ENCODE assay signal across 1 cellular context in the genomic region with DNA sequence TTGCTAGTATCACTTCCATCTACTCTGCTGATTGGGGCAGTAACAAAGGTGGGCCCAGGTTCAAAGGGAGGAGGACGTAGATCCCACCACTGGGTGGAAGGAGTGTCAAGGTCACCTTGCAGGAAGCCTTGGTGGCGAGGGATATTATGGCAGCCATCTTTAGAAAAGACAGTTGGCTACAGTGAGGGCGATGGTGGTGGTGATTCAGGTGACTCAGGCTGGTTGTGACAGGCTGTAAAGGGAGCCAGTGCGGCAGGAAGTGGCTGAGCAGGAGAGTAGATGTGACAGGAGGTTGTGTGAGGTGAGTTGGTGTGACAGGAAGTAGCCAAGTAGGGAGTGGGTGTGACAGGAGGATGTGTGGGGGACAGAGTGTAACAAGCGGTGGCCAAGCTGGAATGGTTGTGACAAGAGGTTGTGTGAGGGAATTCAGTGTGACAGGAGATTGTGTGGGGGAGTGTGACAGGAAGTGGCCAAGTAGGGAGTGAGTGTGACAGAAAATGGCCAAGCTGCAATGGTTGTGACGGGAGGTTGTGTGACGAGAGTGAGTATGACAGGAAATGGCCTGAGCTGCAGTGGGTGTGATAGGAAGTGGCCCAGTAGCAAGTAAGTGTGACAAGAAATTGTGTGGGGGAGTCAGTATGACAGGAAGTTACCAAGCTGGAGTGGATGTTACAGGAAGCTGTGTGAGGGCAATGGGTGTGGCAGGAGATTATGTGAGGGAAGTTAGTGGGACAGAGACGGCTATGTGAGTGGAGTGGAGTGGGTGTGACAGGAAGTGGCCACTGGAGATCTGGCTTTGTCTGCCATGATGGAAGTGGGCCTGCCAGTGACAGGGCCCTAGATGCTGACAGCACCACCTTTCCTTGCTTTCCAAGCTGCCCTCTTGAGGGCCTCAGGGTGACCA.
TF ChIP-seq lines count a peak whose summit lies in the region.

No MANE protein-coding gene starts in this region.

TF ChIP-seq in GM12878, 131 proteins besides CTCF, POLR2A, EP300 and RAD21 (continued from another document and continues in another):
- TF ChIP-seq NFXL1 (IDR thresholded peaks at IDR 0.05; ENCODE audit: borderline replicate concordance): no peak
- peak; percentile 93 for TF ChIP-seq HDGF (IDR thresholded peaks at IDR 0.05)
- TF ChIP-seq, protein P1, sequence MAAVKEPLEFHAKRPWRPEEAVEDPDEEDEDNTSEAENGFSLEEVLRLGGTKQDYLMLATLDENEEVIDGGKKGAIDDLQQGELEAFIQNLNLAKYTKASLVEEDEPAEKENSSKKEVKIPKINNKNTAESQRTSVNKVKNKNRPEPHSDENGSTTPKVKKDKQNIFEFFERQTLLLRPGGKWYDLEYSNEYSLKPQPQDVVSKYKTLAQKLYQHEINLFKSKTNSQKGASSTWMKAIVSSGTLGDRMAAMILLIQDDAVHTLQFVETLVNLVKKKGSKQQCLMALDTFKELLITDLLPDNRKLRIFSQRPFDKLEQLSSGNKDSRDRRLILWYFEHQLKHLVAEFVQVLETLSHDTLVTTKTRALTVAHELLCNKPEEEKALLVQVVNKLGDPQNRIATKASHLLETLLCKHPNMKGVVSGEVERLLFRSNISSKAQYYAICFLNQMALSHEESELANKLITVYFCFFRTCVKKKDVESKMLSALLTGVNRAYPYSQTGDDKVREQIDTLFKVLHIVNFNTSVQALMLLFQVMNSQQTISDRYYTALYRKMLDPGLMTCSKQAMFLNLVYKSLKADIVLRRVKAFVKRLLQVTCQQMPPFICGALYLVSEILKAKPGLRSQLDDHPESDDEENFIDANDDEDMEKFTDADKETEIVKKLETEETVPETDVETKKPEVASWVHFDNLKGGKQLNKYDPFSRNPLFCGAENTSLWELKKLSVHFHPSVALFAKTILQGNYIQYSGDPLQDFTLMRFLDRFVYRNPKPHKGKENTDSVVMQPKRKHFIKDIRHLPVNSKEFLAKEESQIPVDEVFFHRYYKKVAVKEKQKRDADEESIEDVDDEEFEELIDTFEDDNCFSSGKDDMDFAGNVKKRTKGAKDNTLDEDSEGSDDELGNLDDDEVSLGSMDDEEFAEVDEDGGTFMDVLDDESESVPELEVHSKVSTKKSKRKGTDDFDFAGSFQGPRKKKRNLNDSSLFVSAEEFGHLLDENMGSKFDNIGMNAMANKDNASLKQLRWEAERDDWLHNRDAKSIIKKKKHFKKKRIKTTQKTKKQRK (IDR thresholded peaks at IDR 0.05; ENCODE audit: low read depth, low read length): no peak
- TF ChIP-seq, protein P2, sequence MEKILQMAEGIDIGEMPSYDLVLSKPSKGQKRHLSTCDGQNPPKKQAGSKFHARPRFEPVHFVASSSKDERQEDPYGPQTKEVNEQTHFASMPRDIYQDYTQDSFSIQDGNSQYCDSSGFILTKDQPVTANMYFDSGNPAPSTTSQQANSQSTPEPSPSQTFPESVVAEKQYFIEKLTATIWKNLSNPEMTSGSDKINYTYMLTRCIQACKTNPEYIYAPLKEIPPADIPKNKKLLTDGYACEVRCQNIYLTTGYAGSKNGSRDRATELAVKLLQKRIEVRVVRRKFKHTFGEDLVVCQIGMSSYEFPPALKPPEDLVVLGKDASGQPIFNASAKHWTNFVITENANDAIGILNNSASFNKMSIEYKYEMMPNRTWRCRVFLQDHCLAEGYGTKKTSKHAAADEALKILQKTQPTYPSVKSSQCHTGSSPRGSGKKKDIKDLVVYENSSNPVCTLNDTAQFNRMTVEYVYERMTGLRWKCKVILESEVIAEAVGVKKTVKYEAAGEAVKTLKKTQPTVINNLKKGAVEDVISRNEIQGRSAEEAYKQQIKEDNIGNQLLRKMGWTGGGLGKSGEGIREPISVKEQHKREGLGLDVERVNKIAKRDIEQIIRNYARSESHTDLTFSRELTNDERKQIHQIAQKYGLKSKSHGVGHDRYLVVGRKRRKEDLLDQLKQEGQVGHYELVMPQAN (conservative IDR thresholded peaks at IDR 0.05): no peak
- TF ChIP-seq, protein P3, sequence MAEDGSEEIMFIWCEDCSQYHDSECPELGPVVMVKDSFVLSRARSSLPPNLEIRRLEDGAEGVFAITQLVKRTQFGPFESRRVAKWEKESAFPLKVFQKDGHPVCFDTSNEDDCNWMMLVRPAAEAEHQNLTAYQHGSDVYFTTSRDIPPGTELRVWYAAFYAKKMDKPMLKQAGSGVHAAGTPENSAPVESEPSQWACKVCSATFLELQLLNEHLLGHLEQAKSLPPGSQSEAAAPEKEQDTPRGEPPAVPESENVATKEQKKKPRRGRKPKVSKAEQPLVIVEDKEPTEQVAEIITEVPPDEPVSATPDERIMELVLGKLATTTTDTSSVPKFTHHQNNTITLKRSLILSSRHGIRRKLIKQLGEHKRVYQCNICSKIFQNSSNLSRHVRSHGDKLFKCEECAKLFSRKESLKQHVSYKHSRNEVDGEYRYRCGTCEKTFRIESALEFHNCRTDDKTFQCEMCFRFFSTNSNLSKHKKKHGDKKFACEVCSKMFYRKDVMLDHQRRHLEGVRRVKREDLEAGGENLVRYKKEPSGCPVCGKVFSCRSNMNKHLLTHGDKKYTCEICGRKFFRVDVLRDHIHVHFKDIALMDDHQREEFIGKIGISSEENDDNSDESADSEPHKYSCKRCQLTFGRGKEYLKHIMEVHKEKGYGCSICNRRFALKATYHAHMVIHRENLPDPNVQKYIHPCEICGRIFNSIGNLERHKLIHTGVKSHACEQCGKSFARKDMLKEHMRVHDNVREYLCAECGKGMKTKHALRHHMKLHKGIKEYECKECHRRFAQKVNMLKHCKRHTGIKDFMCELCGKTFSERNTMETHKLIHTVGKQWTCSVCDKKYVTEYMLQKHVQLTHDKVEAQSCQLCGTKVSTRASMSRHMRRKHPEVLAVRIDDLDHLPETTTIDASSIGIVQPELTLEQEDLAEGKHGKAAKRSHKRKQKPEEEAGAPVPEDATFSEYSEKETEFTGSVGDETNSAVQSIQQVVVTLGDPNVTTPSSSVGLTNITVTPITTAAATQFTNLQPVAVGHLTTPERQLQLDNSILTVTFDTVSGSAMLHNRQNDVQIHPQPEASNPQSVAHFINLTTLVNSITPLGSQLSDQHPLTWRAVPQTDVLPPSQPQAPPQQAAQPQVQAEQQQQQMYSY (CRISPR knock-in tag; IDR thresholded peaks at IDR 0.05): no peak
- TF ChIP-seq ZNF207 (IDR thresholded peaks at IDR 0.05; ENCODE audit: borderline replicate concordance): no peak
- no peak for TF ChIP-seq JUNB (IDR thresholded peaks at IDR 0.05)
- no peak for TF ChIP-seq TARDBP (IDR thresholded peaks at IDR 0.05; ENCODE audit: borderline replicate concordance)
- no peak for TF ChIP-seq TCF7 (IDR thresholded peaks at IDR 0.05; ENCODE audit: borderline replicate concordance)
- no peak for TF ChIP-seq PML (IDR thresholded peaks at IDR 0.05; ENCODE audit: low read length)
- TF ChIP-seq PAX8 (IDR thresholded peaks at IDR 0.05): no peak
- TF ChIP-seq MYC (IDR thresholded peaks at IDR 0.05; ENCODE audit: insufficient read depth, insufficient read length, insufficient replicate concordance, low read length, severe bottlenecking): no peak
- no peak for TF ChIP-seq CHD4 (IDR thresholded peaks at IDR 0.05)
- TF ChIP-seq NR2C2 (IDR thresholded peaks at IDR 0.05; ENCODE audit: borderline replicate concordance, control insufficient read depth, insufficient read length, low read depth): no peak
- TF ChIP-seq PAX5 (IDR thresholded peaks at IDR 0.05; ENCODE audit: borderline replicate concordance, low read depth, low read length): no peak
- no peak for TF ChIP-seq RUNX3 (IDR thresholded peaks at IDR 0.05; ENCODE audit: low read length)
- TF ChIP-seq, protein P4, sequence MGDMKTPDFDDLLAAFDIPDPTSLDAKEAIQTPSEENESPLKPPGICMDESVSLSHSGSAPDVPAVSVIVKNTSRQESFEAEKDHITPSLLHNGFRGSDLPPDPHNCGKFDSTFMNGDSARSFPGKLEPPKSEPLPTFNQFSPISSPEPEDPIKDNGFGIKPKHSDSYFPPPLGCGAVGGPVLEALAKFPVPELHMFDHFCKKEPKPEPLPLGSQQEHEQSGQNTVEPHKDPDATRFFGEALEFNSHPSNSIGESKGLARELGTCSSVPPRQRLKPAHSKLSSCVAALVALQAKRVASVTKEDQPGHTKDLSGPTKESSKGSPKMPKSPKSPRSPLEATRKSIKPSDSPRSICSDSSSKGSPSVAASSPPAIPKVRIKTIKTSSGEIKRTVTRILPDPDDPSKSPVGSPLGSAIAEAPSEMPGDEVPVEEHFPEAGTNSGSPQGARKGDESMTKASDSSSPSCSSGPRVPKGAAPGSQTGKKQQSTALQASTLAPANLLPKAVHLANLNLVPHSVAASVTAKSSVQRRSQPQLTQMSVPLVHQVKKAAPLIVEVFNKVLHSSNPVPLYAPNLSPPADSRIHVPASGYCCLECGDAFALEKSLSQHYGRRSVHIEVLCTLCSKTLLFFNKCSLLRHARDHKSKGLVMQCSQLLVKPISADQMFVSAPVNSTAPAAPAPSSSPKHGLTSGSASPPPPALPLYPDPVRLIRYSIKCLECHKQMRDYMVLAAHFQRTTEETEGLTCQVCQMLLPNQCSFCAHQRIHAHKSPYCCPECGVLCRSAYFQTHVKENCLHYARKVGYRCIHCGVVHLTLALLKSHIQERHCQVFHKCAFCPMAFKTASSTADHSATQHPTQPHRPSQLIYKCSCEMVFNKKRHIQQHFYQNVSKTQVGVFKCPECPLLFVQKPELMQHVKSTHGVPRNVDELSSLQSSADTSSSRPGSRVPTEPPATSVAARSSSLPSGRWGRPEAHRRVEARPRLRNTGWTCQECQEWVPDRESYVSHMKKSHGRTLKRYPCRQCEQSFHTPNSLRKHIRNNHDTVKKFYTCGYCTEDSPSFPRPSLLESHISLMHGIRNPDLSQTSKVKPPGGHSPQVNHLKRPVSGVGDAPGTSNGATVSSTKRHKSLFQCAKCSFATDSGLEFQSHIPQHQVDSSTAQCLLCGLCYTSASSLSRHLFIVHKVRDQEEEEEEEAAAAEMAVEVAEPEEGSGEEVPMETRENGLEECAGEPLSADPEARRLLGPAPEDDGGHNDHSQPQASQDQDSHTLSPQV (IDR thresholded peaks at IDR 0.05): no peak
- TF ChIP-seq SRF (IDR thresholded peaks at IDR 0.05; ENCODE audit: low read depth in 2 of 2, low read length in 2 of 2): peak; percentile 81 to 85
- no peak for TF ChIP-seq STAT1 (conservative IDR thresholded peaks at IDR 0.05)
- no peak for TF ChIP-seq WRNIP1 (IDR thresholded peaks at IDR 0.05; ENCODE audit: borderline replicate concordance, low read depth, low read length)
- TF ChIP-seq BRCA1 (IDR thresholded peaks at IDR 0.05; ENCODE audit: low read depth, low read length): no peak
- no peak for TF ChIP-seq POLR2AphosphoS2 (IDR thresholded peaks at IDR 0.05; ENCODE audit: low read depth, low read length)
- TF ChIP-seq EED (IDR thresholded peaks at IDR 0.05; ENCODE audit: low read depth): no peak
- TF ChIP-seq, protein P5, sequence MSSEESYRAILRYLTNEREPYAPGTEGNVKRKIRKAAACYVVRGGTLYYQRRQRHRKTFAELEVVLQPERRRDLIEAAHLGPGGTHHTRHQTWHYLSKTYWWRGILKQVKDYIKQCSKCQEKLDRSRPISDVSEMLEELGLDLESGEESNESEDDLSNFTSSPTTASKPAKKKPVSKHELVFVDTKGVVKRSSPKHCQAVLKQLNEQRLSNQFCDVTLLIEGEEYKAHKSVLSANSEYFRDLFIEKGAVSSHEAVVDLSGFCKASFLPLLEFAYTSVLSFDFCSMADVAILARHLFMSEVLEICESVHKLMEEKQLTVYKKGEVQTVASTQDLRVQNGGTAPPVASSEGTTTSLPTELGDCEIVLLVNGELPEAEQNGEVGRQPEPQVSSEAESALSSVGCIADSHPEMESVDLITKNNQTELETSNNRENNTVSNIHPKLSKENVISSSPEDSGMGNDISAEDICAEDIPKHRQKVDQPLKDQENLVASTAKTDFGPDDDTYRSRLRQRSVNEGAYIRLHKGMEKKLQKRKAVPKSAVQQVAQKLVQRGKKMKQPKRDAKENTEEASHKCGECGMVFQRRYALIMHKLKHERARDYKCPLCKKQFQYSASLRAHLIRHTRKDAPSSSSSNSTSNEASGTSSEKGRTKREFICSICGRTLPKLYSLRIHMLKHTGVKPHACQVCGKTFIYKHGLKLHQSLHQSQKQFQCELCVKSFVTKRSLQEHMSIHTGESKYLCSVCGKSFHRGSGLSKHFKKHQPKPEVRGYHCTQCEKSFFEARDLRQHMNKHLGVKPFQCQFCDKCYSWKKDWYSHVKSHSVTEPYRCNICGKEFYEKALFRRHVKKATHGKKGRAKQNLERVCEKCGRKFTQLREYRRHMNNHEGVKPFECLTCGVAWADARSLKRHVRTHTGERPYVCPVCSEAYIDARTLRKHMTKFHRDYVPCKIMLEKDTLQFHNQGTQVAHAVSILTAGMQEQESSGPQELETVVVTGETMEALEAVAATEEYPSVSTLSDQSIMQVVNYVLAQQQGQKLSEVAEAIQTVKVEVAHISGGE (CRISPR knock-in tag; IDR thresholded peaks at IDR 0.05): no peak
- TF ChIP-seq, protein P6, sequence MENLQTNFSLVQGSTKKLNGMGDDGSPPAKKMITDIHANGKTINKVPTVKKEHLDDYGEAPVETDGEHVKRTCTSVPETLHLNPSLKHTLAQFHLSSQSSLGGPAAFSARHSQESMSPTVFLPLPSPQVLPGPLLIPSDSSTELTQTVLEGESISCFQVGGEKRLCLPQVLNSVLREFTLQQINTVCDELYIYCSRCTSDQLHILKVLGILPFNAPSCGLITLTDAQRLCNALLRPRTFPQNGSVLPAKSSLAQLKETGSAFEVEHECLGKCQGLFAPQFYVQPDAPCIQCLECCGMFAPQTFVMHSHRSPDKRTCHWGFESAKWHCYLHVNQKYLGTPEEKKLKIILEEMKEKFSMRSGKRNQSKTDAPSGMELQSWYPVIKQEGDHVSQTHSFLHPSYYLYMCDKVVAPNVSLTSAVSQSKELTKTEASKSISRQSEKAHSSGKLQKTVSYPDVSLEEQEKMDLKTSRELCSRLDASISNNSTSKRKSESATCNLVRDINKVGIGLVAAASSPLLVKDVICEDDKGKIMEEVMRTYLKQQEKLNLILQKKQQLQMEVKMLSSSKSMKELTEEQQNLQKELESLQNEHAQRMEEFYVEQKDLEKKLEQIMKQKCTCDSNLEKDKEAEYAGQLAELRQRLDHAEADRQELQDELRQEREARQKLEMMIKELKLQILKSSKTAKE (IDR thresholded peaks at IDR 0.05; ENCODE audit: low read depth, poor library complexity, severe bottlenecking): no peak
- TF ChIP-seq IKZF2 (IDR thresholded peaks at IDR 0.05): peak in 1 of 2 experiments; percentile 28; a peak in 1 of 4 replicates
- peak; percentile 53; the same call in 1 of the 2 replicates for TF ChIP-seq YY1 (IDR thresholded peaks at IDR 0.05; ENCODE audit: low read depth, low read length)
- TF ChIP-seq, protein P7, sequence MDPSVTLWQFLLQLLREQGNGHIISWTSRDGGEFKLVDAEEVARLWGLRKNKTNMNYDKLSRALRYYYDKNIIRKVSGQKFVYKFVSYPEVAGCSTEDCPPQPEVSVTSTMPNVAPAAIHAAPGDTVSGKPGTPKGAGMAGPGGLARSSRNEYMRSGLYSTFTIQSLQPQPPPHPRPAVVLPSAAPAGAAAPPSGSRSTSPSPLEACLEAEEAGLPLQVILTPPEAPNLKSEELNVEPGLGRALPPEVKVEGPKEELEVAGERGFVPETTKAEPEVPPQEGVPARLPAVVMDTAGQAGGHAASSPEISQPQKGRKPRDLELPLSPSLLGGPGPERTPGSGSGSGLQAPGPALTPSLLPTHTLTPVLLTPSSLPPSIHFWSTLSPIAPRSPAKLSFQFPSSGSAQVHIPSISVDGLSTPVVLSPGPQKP (IDR thresholded peaks at IDR 0.05; ENCODE audit: low read depth, low read length): peak; percentile 61; the same call in 1 of the 2 replicates
- TF ChIP-seq RELA (IDR thresholded peaks at IDR 0.05; ENCODE audit: borderline replicate concordance, partially characterized antibody): no peak
